In genomic region chr16:48617711-48618148, GRCh38 we compare ENCODE assay signal across 10 cellular contexts. TPM values are rescaled to one million over a fixed set of nuclear protein-coding genes. Genes with fewer than 3 reads are reported as not detected.
DNase-seq lines count a peak whose midpoint lies in the region; ATAC-seq, FAIRE-seq and TF ChIP-seq lines count a peak whose summit lies in the region.
"Had no signal": no experiment of that assay in that cellular context is flagged by ENCODE, and none has a peak within 500 bp of the region (broad histone marks: within the 10 kb centered on the region; RNA-seq: fewer than 3 reads in every experiment).

No MANE protein-coding gene starts in this region.

- peaks cover 41% of the 10 kb centered on the region for H3K4me1 Mint-ChIP-seq in activated CD4-positive, alpha-beta T cell treated with anti-CD3 and anti-CD28 coated beads for 36 hours
- H3K4me1 Mint-ChIP-seq: neural progenitor cell had no signal

- no peak for TF ChIP-seq CTCF in bronchial epithelial cell (IDR thresholded peaks at IDR 0.05; ENCODE audit: insufficient read depth, low read length, severe bottlenecking)

- FAIRE-seq in bronchial epithelial cell (lab: Jason Lieb, UNC), result no peak

- no peak for ATAC-seq in left lobe of liver
- ATAC-seq in activated CD4-positive, alpha-beta T cell treated with anti-CD3 and anti-CD28 coated beads for 36 hours, result no peak

- no peaks in the 10 kb centered on the region for H3K27me3 Mint-ChIP-seq in activated CD4-positive, alpha-beta T cell treated with anti-CD3 and anti-CD28 coated beads for 36 hours
- H3K27me3 Mint-ChIP-seq: CD4-positive, alpha-beta memory T cell had no signal

- no peak overlapping the region for H3K4me3 ChIP-seq in bronchial epithelial cell (ENCODE audit: low read depth, low read length)
- H3K4me3 ChIP-seq: neural progenitor cell had no signal

- H3K36me3 ChIP-seq in bronchial epithelial cell (ENCODE audit: control insufficient read depth, insufficient read depth, low read length), result no peaks in the 10 kb centered on the region
- H3K36me3 ChIP-seq: neural progenitor cell had no signal

- H3K27ac Mint-ChIP-seq in activated CD4-positive, alpha-beta T cell treated with anti-CD3 and anti-CD28 coated beads for 36 hours, result no peak overlapping the region
- H3K27ac Mint-ChIP-seq: CD4-positive, alpha-beta memory T cell; neural progenitor cell had no signal

- no peaks in the 10 kb centered on the region for H3K27me3 ChIP-seq in bronchial epithelial cell (ENCODE audit: control insufficient read depth, insufficient read depth, low read length)
- H3K27me3 ChIP-seq: neural progenitor cell had no signal

- CTCF ChIA-PET in activated CD4-positive, alpha-beta T cell treated with anti-CD3 and anti-CD28 coated beads for 36 hours (lab: Charles Lee), result interaction anchor here (0.6 to 0.9 kb wide), 2 partner anchors 24 to 73 kb away, joined by 3 to 4 read pairs; no protein-coding TSS in a partner anchor

- H3K9me3 Mint-ChIP-seq in activated CD4-positive, alpha-beta T cell treated with anti-CD3 and anti-CD28 coated beads for 36 hours (ENCODE audit: low read depth), result no peaks in the 10 kb centered on the region
- H3K9me3 Mint-ChIP-seq: neural progenitor cell had no signal

- POLR2A ChIA-PET in activated CD4-positive, alpha-beta T cell treated with anti-CD3 and anti-CD28 coated beads for 36 hours (lab: Charles Lee), result no interaction called here

- H3K36me3 Mint-ChIP-seq in activated CD4-positive, alpha-beta T cell treated with anti-CD3 and anti-CD28 coated beads for 36 hours (ENCODE audit: low read depth), result no peaks in the 10 kb centered on the region

- H3K4me3 Mint-ChIP-seq in activated CD4-positive, alpha-beta T cell treated with anti-CD3 and anti-CD28 coated beads for 36 hours, result no peak overlapping the region
- H3K4me3 Mint-ChIP-seq: CD4-positive, alpha-beta memory T cell; neural progenitor cell had no signal

- DNase-seq in AG20443 (ENCODE audit: low spot score) (peak; percentile 63), NCI-H2029 (lab: John Stamatoyannopoulos, UW) (peak; percentile 19), bronchial epithelial cell (ENCODE audit: low read depth) (peak; percentile 21), left lobe of liver (ENCODE audit: low spot score) (peak; percentile 29), OCI-M2 (lab: John Stamatoyannopoulos, UW; ENCODE audit: unreplicated experiment) (no peak)
- no peak for DNase-seq in activated CD4-positive, alpha-beta T cell treated with anti-CD3 and anti-CD28 coated beads for 36 hours
- DNase-seq in stimulated activated CD4-positive, alpha-beta T cell treated with anti-CD3 and anti-CD28 coated beads, Interleukin-2, amount 100 ng/mL, for 24 hours, result no peak
- no peak for DNase-seq in activated T-cell treated with anti-CD3 and anti-CD28 coated beads, Interleukin-2, amount 50 U/mL, for 1 hour
- DNase-seq: CD4-positive, alpha-beta memory T cell had no signal

- intact Hi-C loops in activated CD4-positive, alpha-beta T cell treated with anti-CD3 and anti-CD28 coated beads for 36 hours (cut with DNase I, micrococcal nuclease), result loop anchor here in 1 of 2 experiments (10.0 kb wide), 1 partner anchor 1933 kb away; the partner anchor contains the start of genes ORC6 and VPS35

RNA-seq across cellular contexts. Expression of gene N4BP1, which starts 7.8 kb away (rescaled TPM):
- 18.8 and 20.8 TPM in 2 replicates for total RNA-seq in bronchial epithelial cell
- total RNA-seq in left lobe of liver, result 11.6 TPM
- total RNA-seq in activated CD4-positive, alpha-beta T cell treated with anti-CD3 and anti-CD28 coated beads for 36 hours, result 10 to 100 TPM; 49.2 to 69.4 TPM

Comparison
In these comparisons a context has a peak if more than half of its experiments do, and no peak if none do; other contexts are left out.
1. DNase-seq: peak in AG20443 (single experiment), NCI-H2029 (single experiment), bronchial epithelial cell (single experiment) and left lobe of liver (single experiment); none in OCI-M2 (single experiment), activated CD4-positive, alpha-beta T cell treated with anti-CD3 and anti-CD28 coated beads for 36 hours (single experiment), stimulated activated CD4-positive, alpha-beta T cell treated with anti-CD3 and anti-CD28 coated beads, Interleukin-2, amount 100 ng/mL, for 24 hours (0 of 2) and activated T-cell treated with anti-CD3 and anti-CD28 coated beads, Interleukin-2, amount 50 U/mL, for 1 hour (single experiment).